Comparison of ENCODE assay signal across 1 cellular context in the genomic region with DNA sequence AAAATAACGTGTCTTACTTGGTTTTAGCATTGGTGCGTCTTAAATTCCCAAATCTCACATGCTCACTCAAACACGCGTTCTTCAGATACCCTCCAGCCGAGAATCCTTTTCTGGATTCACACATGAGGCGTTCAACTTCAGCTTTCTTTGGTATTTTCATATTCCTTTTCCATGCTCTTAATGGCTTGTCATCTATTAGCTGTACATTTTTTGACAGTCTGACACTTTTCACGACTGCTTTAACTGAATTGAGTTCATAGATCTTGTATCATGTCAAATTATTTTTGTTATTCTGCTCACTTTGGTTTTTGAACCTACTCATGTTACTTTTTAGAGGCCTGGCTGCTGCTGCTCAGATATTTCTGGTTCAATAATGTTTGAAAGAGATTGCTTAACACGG.
TF ChIP-seq lines count a peak whose summit lies in the region.

No MANE protein-coding gene starts in this region.

TF ChIP-seq in HepG2, 621 proteins besides CTCF, POLR2A, EP300 and RAD21:
- TF ChIP-seq NFRKB (IDR thresholded peaks at IDR 0.05) = no peak
- TF ChIP-seq GLI4 (CRISPR knock-in tag; IDR thresholded peaks at IDR 0.05; ENCODE audit: borderline replicate concordance) = no peak
- TF ChIP-seq, protein P1, sequence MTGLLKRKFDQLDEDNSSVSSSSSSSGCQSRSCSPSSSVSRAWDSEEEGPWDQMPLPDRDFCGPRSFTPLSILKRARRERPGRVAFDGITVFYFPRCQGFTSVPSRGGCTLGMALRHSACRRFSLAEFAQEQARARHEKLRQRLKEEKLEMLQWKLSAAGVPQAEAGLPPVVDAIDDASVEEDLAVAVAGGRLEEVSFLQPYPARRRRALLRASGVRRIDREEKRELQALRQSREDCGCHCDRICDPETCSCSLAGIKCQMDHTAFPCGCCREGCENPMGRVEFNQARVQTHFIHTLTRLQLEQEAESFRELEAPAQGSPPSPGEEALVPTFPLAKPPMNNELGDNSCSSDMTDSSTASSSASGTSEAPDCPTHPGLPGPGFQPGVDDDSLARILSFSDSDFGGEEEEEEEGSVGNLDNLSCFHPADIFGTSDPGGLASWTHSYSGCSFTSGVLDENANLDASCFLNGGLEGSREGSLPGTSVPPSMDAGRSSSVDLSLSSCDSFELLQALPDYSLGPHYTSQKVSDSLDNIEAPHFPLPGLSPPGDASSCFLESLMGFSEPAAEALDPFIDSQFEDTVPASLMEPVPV (CRISPR knock-in tag; IDR thresholded peaks at IDR 0.05) = no peak
- TF ChIP-seq, protein P2, sequence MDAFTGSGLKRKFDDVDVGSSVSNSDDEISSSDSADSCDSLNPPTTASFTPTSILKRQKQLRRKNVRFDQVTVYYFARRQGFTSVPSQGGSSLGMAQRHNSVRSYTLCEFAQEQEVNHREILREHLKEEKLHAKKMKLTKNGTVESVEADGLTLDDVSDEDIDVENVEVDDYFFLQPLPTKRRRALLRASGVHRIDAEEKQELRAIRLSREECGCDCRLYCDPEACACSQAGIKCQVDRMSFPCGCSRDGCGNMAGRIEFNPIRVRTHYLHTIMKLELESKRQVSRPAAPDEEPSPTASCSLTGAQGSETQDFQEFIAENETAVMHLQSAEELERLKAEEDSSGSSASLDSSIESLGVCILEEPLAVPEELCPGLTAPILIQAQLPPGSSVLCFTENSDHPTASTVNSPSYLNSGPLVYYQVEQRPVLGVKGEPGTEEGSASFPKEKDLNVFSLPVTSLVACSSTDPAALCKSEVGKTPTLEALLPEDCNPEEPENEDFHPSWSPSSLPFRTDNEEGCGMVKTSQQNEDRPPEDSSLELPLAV (CRISPR knock-in tag; conservative IDR thresholded peaks at IDR 0.05; ENCODE audit: low read depth) = no peak
- no peak for TF ChIP-seq BHLHE40 (IDR thresholded peaks at IDR 0.05; ENCODE audit: low read length)
- TF ChIP-seq, protein P3, sequence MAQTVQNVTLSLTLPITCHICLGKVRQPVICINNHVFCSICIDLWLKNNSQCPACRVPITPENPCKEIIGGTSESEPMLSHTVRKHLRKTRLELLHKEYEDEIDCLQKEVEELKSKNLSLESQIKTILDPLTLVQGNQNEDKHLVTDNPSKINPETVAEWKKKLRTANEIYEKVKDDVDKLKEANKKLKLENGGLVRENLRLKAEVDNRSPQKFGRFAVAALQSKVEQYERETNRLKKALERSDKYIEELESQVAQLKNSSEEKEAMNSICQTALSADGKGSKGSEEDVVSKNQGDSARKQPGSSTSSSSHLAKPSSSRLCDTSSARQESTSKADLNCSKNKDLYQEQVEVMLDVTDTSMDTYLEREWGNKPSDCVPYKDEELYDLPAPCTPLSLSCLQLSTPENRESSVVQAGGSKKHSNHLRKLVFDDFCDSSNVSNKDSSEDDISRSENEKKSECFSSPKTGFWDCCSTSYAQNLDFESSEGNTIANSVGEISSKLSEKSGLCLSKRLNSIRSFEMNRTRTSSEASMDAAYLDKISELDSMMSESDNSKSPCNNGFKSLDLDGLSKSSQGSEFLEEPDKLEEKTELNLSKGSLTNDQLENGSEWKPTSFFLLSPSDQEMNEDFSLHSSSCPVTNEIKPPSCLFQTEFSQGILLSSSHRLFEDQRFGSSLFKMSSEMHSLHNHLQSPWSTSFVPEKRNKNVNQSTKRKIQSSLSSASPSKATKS (CRISPR knock-in tag; IDR thresholded peaks at IDR 0.05) = no peak
- TF ChIP-seq ZNF329 (CRISPR knock-in tag; IDR thresholded peaks at IDR 0.05; ENCODE audit: low read depth) = no peak
- TF ChIP-seq ZNF367 (CRISPR knock-in tag; IDR thresholded peaks at IDR 0.05; ENCODE audit: borderline replicate concordance) = no peak
- no peak for TF ChIP-seq ARNT2 (CRISPR knock-in tag; IDR thresholded peaks at IDR 0.05; ENCODE audit: low read depth)
- TF ChIP-seq, protein P4, sequence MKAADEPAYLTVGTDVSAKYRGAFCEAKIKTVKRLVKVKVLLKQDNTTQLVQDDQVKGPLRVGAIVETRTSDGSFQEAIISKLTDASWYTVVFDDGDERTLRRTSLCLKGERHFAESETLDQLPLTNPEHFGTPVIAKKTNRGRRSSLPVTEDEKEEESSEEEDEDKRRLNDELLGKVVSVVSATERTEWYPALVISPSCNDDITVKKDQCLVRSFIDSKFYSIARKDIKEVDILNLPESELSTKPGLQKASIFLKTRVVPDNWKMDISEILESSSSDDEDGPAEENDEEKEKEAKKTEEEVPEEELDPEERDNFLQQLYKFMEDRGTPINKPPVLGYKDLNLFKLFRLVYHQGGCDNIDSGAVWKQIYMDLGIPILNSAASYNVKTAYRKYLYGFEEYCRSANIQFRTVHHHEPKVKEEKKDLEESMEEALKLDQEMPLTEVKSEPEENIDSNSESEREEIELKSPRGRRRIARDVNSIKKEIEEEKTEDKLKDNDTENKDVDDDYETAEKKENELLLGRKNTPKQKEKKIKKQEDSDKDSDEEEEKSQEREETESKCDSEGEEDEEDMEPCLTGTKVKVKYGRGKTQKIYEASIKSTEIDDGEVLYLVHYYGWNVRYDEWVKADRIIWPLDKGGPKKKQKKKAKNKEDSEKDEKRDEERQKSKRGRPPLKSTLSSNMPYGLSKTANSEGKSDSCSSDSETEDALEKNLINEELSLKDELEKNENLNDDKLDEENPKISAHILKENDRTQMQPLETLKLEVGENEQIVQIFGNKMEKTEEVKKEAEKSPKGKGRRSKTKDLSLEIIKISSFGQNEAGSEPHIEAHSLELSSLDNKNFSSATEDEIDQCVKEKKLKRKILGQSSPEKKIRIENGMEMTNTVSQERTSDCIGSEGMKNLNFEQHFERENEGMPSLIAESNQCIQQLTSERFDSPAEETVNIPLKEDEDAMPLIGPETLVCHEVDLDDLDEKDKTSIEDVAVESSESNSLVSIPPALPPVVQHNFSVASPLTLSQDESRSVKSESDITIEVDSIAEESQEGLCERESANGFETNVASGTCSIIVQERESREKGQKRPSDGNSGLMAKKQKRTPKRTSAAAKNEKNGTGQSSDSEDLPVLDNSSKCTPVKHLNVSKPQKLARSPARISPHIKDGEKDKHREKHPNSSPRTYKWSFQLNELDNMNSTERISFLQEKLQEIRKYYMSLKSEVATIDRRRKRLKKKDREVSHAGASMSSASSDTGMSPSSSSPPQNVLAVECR (CRISPR knock-in tag; IDR thresholded peaks at IDR 0.05; ENCODE audit: borderline replicate concordance) = no peak
- TF ChIP-seq, protein P5, sequence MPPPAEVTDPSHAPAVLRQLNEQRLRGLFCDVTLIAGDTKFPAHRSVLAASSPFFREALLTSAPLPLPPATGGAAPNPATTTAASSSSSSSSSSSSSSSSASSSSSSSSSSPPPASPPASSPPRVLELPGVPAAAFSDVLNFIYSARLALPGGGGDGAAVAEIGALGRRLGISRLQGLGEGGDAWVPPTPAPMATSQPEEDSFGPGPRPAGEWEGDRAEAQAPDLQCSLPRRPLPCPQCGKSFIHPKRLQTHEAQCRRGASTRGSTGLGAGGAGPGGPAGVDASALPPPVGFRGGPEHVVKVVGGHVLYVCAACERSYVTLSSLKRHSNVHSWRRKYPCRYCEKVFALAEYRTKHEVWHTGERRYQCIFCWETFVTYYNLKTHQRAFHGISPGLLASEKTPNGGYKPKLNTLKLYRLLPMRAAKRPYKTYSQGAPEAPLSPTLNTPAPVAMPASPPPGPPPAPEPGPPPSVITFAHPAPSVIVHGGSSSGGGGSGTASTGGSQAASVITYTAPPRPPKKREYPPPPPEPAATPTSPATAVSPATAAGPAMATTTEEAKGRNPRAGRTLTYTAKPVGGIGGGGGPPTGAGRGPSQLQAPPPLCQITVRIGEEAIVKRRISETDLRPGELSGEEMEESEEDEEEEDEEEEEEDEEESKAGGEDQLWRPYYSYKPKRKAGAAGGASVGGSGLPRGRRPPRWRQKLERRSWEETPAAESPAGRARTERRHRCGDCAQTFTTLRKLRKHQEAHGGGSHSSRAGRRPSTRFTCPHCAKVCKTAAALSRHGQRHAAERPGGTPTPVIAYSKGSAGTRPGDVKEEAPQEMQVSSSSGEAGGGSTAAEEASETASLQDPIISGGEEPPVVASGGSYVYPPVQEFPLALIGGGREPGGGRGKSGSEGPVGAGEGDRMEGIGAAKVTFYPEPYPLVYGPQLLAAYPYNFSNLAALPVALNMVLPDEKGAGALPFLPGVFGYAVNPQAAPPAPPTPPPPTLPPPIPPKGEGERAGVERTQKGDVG (CRISPR knock-in tag; IDR thresholded peaks at IDR 0.05; ENCODE audit: borderline replicate concordance) = no peak
- TF ChIP-seq SMARCE1 (IDR thresholded peaks at IDR 0.05; ENCODE audit: borderline replicate concordance) = no peak
- no peak for TF ChIP-seq ZNF788 (CRISPR knock-in tag; IDR thresholded peaks at IDR 0.05; ENCODE audit: borderline replicate concordance)
- TF ChIP-seq, protein P6, sequence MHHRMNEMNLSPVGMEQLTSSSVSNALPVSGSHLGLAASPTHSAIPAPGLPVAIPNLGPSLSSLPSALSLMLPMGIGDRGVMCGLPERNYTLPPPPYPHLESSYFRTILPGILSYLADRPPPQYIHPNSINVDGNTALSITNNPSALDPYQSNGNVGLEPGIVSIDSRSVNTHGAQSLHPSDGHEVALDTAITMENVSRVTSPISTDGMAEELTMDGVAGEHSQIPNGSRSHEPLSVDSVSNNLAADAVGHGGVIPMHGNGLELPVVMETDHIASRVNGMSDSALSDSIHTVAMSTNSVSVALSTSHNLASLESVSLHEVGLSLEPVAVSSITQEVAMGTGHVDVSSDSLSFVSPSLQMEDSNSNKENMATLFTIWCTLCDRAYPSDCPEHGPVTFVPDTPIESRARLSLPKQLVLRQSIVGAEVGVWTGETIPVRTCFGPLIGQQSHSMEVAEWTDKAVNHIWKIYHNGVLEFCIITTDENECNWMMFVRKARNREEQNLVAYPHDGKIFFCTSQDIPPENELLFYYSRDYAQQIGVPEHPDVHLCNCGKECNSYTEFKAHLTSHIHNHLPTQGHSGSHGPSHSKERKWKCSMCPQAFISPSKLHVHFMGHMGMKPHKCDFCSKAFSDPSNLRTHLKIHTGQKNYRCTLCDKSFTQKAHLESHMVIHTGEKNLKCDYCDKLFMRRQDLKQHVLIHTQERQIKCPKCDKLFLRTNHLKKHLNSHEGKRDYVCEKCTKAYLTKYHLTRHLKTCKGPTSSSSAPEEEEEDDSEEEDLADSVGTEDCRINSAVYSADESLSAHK (CRISPR knock-in tag; IDR thresholded peaks at IDR 0.05; ENCODE audit: borderline replicate concordance) = no peak
- no peak for TF ChIP-seq ZNF382 (CRISPR knock-in tag; IDR thresholded peaks at IDR 0.05; ENCODE audit: borderline replicate concordance)
- TF ChIP-seq, protein P7, sequence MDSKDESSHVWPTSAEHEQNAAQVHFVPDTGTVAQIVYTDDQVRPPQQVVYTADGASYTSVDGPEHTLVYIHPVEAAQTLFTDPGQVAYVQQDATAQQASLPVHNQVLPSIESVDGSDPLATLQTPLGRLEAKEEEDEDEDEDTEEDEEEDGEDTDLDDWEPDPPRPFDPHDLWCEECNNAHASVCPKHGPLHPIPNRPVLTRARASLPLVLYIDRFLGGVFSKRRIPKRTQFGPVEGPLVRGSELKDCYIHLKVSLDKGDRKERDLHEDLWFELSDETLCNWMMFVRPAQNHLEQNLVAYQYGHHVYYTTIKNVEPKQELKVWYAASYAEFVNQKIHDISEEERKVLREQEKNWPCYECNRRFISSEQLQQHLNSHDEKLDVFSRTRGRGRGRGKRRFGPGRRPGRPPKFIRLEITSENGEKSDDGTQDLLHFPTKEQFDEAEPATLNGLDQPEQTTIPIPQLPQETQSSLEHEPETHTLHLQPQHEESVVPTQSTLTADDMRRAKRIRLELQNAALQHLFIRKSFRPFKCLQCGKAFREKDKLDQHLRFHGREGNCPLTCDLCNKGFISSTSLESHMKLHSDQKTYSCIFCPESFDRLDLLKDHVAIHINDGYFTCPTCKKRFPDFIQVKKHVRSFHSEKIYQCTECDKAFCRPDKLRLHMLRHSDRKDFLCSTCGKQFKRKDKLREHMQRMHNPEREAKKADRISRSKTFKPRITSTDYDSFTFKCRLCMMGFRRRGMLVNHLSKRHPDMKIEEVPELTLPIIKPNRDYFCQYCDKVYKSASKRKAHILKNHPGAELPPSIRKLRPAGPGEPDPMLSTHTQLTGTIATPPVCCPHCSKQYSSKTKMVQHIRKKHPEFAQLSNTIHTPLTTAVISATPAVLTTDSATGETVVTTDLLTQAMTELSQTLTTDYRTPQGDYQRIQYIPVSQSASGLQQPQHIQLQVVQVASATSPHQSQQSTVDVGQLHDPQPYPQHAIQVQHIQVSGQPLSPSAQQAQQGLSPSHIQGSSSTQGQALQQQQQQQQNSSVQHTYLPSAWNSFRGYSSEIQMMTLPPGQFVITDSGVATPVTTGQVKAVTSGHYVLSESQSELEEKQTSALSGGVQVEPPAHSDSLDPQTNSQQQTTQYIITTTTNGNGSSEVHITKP (CRISPR knock-in tag; IDR thresholded peaks at IDR 0.05; ENCODE audit: low read depth) = no peak
- TF ChIP-seq SP140L (CRISPR knock-in tag; IDR thresholded peaks at IDR 0.05; ENCODE audit: borderline replicate concordance) = no peak
